ENCODE assay signal across 11 cellular contexts in the genomic region with DNA sequence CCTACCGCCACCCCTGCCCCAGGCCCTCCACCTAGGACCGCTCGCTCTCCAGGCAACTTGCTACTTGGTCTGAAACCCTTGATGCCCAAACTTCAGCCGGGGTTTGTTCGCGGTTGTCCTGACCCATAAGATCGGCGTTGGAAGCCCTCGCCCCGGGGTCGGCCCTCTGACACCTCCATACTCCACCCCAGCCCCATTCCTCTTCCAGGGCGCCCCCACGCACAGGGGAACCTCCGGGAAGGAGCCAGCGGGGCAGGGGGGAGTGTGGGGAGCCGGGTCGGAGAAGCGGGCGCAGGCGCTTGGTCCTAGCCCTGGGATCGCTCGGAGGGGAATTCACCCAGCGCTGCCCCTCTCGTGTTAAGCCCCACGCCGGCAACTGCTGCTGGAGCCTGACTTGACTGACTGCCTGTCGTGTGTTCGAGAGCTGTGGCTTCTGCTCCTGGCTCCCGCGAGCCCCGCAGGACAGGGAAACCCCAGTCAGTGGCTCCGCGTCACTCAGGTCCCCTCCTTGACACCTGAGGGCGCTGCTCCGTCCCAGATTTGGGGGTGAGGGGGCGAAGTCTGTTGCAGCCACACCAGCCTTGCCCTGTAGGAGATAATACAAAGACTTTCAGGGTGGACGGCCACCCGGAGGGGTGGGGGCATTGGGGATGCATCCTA. TPM values are rescaled to one million over a fixed set of nuclear protein-coding genes. Genes with fewer than 3 reads are reported as not detected.
DNase-seq lines count a peak whose midpoint lies in the region; ATAC-seq and TF ChIP-seq lines count a peak whose summit lies in the region.
"Had no signal": no experiment of that assay in that cellular context is flagged by ENCODE, and none has a peak within 500 bp of the region (broad histone marks: within the 10 kb centered on the region; RNA-seq: fewer than 3 reads in every experiment).

No MANE protein-coding gene starts in this region.

- H3K4me1 Mint-ChIP-seq in WTC11 = peaks cover 24% of the 10 kb centered on the region

- H3K36me3 Mint-ChIP-seq in WTC11 = no peaks in the 10 kb centered on the region
- H3K36me3 Mint-ChIP-seq: CD8-positive, alpha-beta memory T cell had no signal

- H3K36me3 ChIP-seq in iPS-15b (ENCODE audit: control insufficient read depth, insufficient read depth, low read length) = no peaks in the 10 kb centered on the region
- no peaks in the 10 kb centered on the region for H3K36me3 ChIP-seq in prostate gland

- H3K9ac ChIP-seq in iPS-15b (ENCODE audit: low read depth, low read length) = peak overlapping the region; percentile 5

- TF ChIP-seq POLR2A in prostate gland (IDR thresholded peaks at IDR 0.05) = no peak

- H3K9me3 Mint-ChIP-seq in WTC11 = peaks cover 5% of the 10 kb centered on the region; the same call in 1 of the 2 replicates

- peak overlapping the region; percentile 71 for H3K4me3 Mint-ChIP-seq in WTC11
- H3K4me3 Mint-ChIP-seq: CD8-positive, alpha-beta memory T cell had no signal

- DNase-seq in GM10266 (ENCODE audit: extremely low spot score) (peak; percentile 32), WTC11 (ENCODE audit: low spot score) (peak; percentile 63), prostate gland (ENCODE audit: low spot score) (no peak), left lobe of liver (ENCODE audit: low spot score) (no peak), NCI-H2196 (lab: John Stamatoyannopoulos, UW; ENCODE audit: unreplicated experiment) (no peak), GM20000 (ENCODE audit: low spot score) (no peak)
- DNase-seq: activated CD8-positive, alpha-beta memory T cell treated with anti-CD3 and anti-CD28 coated beads for 24 hours; CD8-positive, alpha-beta memory T cell; SHP77 had no signal

- H3K27ac ChIP-seq in prostate gland = no peak overlapping the region

- H3K4me1 ChIP-seq in iPS-15b (ENCODE audit: control insufficient read depth, insufficient read depth, low read length) (peaks cover 3% of the 10 kb centered on the region), prostate gland (replicated peaks) (peaks cover 3% of the 10 kb centered on the region)

- H3K9me3 ChIP-seq in iPS-15b (ENCODE audit: control insufficient read depth, insufficient read depth, low read length) (no peaks in the 10 kb centered on the region), prostate gland (no peaks in the 10 kb centered on the region)

- peak; percentile 25 for ATAC-seq in WTC11
- no peak for ATAC-seq in left lobe of liver
- no peak for ATAC-seq in GM18498 (IDR thresholded peaks at IDR 0.05; ENCODE audit: unreplicated experiment)

- POLR2A ChIA-PET in WTC11 (lab: Charles Lee) = no interaction called here

- TF ChIP-seq CTCF in GM10266 (IDR thresholded peaks at IDR 0.05; ENCODE audit: control insufficient read depth, insufficient read depth, low read depth, missing control alignments) = no peak
- TF ChIP-seq CTCF in WTC11 (IDR thresholded peaks at IDR 0.05) = no peak
- TF ChIP-seq CTCF in prostate gland (IDR thresholded peaks at IDR 0.05) = no peak
- TF ChIP-seq CTCF in GM20000 (IDR thresholded peaks at IDR 0.05; ENCODE audit: extremely low read depth, missing control alignments) = no peak

- intact Hi-C loops in prostate gland (cut with DNase I) = no loop called here

- CTCF ChIA-PET in WTC11 (lab: Charles Lee) = interaction anchor here (0.6 to 2.3 kb wide), 8 partner anchors 19 to 429 kb away, joined by 3 to 94 read pairs (median 5); no protein-coding TSS in a partner anchor

- peaks cover 54% of the 10 kb centered on the region for H3K27me3 Mint-ChIP-seq in WTC11 (ENCODE audit: low read depth)

- 4% methylated on average over 24 of the region's 38 CpGs for WGBS in prostate gland

- no peak overlapping the region for H3K27ac Mint-ChIP-seq in WTC11
- H3K27ac Mint-ChIP-seq: CD8-positive, alpha-beta memory T cell had no signal

- H3K27me3 ChIP-seq in iPS-15b (ENCODE audit: control insufficient read depth, insufficient read depth, low read length) (peaks cover 56% of the 10 kb centered on the region), prostate gland (replicated peaks; ENCODE audit: insufficient read depth) (peaks cover 13% of the 10 kb centered on the region)

- peak overlapping the region; percentile 73 for H3K4me3 ChIP-seq in iPS-15b (ENCODE audit: low read depth, low read length)
- peak overlapping the region; percentile 10 to 26 for H3K4me3 ChIP-seq in prostate gland

TF ChIP-seq in WTC11, 78 proteins besides CTCF, POLR2A, EP300 and RAD21:
- TF ChIP-seq HMGXB4 (CRISPR knock-in tag; IDR thresholded peaks at IDR 0.05) = peak; percentile 33; the same call in 1 of the 2 replicates
- no peak for TF ChIP-seq KAT7 (CRISPR knock-in tag; IDR thresholded peaks at IDR 0.05; ENCODE audit: borderline replicate concordance)
- TF ChIP-seq ZNF138 (CRISPR knock-in tag; conservative IDR thresholded peaks at IDR 0.05) = no peak
- no peak for TF ChIP-seq GRHL2 (CRISPR knock-in tag; IDR thresholded peaks at IDR 0.05; ENCODE audit: insufficient replicate concordance, severe bottlenecking)
- TF ChIP-seq, protein P1, sequence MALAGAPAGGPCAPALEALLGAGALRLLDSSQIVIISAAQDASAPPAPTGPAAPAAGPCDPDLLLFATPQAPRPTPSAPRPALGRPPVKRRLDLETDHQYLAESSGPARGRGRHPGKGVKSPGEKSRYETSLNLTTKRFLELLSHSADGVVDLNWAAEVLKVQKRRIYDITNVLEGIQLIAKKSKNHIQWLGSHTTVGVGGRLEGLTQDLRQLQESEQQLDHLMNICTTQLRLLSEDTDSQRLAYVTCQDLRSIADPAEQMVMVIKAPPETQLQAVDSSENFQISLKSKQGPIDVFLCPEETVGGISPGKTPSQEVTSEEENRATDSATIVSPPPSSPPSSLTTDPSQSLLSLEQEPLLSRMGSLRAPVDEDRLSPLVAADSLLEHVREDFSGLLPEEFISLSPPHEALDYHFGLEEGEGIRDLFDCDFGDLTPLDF (CRISPR knock-in tag; IDR thresholded peaks at IDR 0.05) = no peak
- TF ChIP-seq USF2 (CRISPR knock-in tag; IDR thresholded peaks at IDR 0.05) = no peak
- no peak for TF ChIP-seq SMAD3 (CRISPR knock-in tag; IDR thresholded peaks at IDR 0.05; ENCODE audit: borderline replicate concordance)
- no peak for TF ChIP-seq NR2C2 (CRISPR knock-in tag; IDR thresholded peaks at IDR 0.05)
- TF ChIP-seq ATF3 (CRISPR knock-in tag; conservative IDR thresholded peaks at IDR 0.05) = no peak

RNA-seq across cellular contexts. Expression of gene RYR3, which starts 0.7 kb away (rescaled TPM):
- 0.92 to 1.4 TPM (median 1.2 TPM) in 3 replicates for total RNA-seq in WTC11 (2021)
- total RNA-seq in prostate gland = 1 to 10 TPM in 1 of 2 donors, under 1 TPM in 1; 0.41 to 2.3 TPM
- not detected for total RNA-seq in left lobe of liver
- total RNA-seq: CD8-positive, alpha-beta memory T cell had no signal

Comparison
In these comparisons a context has a peak if more than half of its experiments do, and no peak if none do; other contexts are left out.
1. DNase-seq: peak in GM10266 (single experiment) and WTC11 (single experiment); none in prostate gland (single experiment), left lobe of liver (single experiment), NCI-H2196 (single experiment) and GM20000 (single experiment).